Comparison of ENCODE assay signal across 8 cellular contexts in genomic region chrX:44012484-44013096, GRCh38. TPM values are rescaled to one million over a fixed set of nuclear protein-coding genes. Genes with fewer than 3 reads are reported as not detected.
A peak's percentile ranks its signal among the peaks of the same experiment; 100 is the strongest.
DNase-seq lines count a peak whose midpoint lies in the region; ATAC-seq, FAIRE-seq and TF ChIP-seq lines count a peak whose summit lies in the region.

No MANE protein-coding gene starts in this region.

- DNase-seq in ELR (ENCODE audit: low read depth), result peak; percentile 91
- DNase-seq in SJCRH30, result peak; percentile 5 to 8
- peak; percentile 7 to 53 (median 14) for DNase-seq in body of pancreas
- DNase-seq in pancreas, result peak in 1 of 6 donors; percentile 20
- no peak for DNase-seq in Caco-2
- DNase-seq in effector CD8-positive, alpha-beta T cell (lab: John Stamatoyannopoulos, UW), result no peak

- H3K36me3 Mint-ChIP-seq in Caco-2 (ENCODE audit: insufficient read depth, unreplicated experiment), result no peaks in the 10 kb centered on the region

- no peaks in the 10 kb centered on the region for H3K27me3 Mint-ChIP-seq in Caco-2 (ENCODE audit: insufficient read depth, unreplicated experiment)

- POLR2A ChIA-PET in Caco-2 (lab: Charles Lee), result no interaction called here

- no peak overlapping the region for H3K4me3 Mint-ChIP-seq in Caco-2 (ENCODE audit: unreplicated experiment)

- TF ChIP-seq CTCF in body of pancreas (IDR thresholded peaks at IDR 0.05), result no peak
- no peak for TF ChIP-seq CTCF in pancreas (IDR thresholded peaks at IDR 0.05)
- TF ChIP-seq CTCF in Caco-2 (IDR thresholded peaks at IDR 0.05; ENCODE audit: insufficient read depth in 1 of 2, low read depth in 1 of 2, low read length in 1 of 2, severe bottlenecking in 1 of 2, unreplicated experiment in 1 of 2), result no peak

- WGBS in body of pancreas, 2 donors, result 51 to 59% methylated on average over 2 to 4 of the region's 4 CpGs
- 57 to 59% methylated on average over 4 of the region's 4 CpGs for WGBS in pancreas, 2 donors

- no peak for TF ChIP-seq POLR2A in body of pancreas (IDR thresholded peaks at IDR 0.05)

- H3K36me3 ChIP-seq in SJCRH30, result no peaks in the 10 kb centered on the region
- H3K36me3 ChIP-seq in body of pancreas (replicated peaks in 1 of 2; ENCODE audit: insufficient read depth in 1 of 2, low read depth in 2 of 2), result no peaks in the 10 kb centered on the region
- H3K36me3 ChIP-seq in pancreas, result no peaks in the 10 kb centered on the region
- H3K36me3 ChIP-seq in Caco-2 (ENCODE audit: control insufficient read depth, insufficient read depth, low read length), result no peaks in the 10 kb centered on the region

- H3K27ac ChIP-seq in SJCRH30 (no peak overlapping the region), body of pancreas (no peak overlapping the region), pancreas (no peak overlapping the region)

- H3K27ac Mint-ChIP-seq in Caco-2 (ENCODE audit: unreplicated experiment), result no peak overlapping the region

- H3K27me3 ChIP-seq in SJCRH30, result no peaks in the 10 kb centered on the region
- H3K27me3 ChIP-seq in body of pancreas, result no peaks in the 10 kb centered on the region
- peaks cover 0 to 8% (median 4%) of the 10 kb centered on the region in 4 donors for H3K27me3 ChIP-seq in pancreas
- no peaks in the 10 kb centered on the region for H3K27me3 ChIP-seq in Caco-2 (replicated peaks; ENCODE audit: control insufficient read depth, insufficient read depth, low read length)

- H3K4me1 Mint-ChIP-seq in Caco-2 (ENCODE audit: low read depth, unreplicated experiment), result no peaks in the 10 kb centered on the region

- no peak overlapping the region for H3K4me3 ChIP-seq in SJCRH30
- no peak overlapping the region for H3K4me3 ChIP-seq in body of pancreas
- no peak overlapping the region for H3K4me3 ChIP-seq in pancreas
- no peak overlapping the region for H3K4me3 ChIP-seq in Caco-2 (ENCODE audit: low read depth, low read length)

- intact Hi-C loops in body of pancreas (cut with DNase I), result no loop called here
- intact Hi-C loops in pancreas (cut with DNase I), result no loop called here
- intact Hi-C loops in Caco-2 (cut with micrococcal nuclease; ENCODE audit: unreplicated experiment), result no loop called here

- no TSS peak for BruUV-seq in Caco-2 (replicated peaks; lab: Mats Ljungman, UMichigan)

- H3K9me3 ChIP-seq in SJCRH30 (replicated peaks) (no peaks in the 10 kb centered on the region), body of pancreas (no peaks in the 10 kb centered on the region), pancreas (no peaks in the 10 kb centered on the region), Caco-2 (no peaks in the 10 kb centered on the region)

- H3K4me1 ChIP-seq in SJCRH30 (no peaks in the 10 kb centered on the region), body of pancreas (no peaks in the 10 kb centered on the region), pancreas (no peaks in the 10 kb centered on the region), Caco-2 (no peaks in the 10 kb centered on the region)

- ATAC-seq in body of pancreas (no peak), pancreas (peak in 3 of 4 donors; percentile 17 to 74 (median 58)), GM21526 (IDR thresholded peaks at IDR 0.05; ENCODE audit: low FRiP score, unreplicated experiment) (no peak), HG03139 (IDR thresholded peaks at IDR 0.05; ENCODE audit: unreplicated experiment) (no peak)

- H3K9me3 Mint-ChIP-seq in Caco-2 (ENCODE audit: unreplicated experiment), result no peaks in the 10 kb centered on the region

- FAIRE-seq in pancreas (lab: Jason Lieb, UNC), result no peak

- CTCF ChIA-PET in Caco-2 (lab: Charles Lee), result no interaction called here

RNA-seq across cellular contexts. Expression of gene NDP, which starts 39.4 kb away (rescaled TPM):
- 0.08 TPM in 1 of 2 replicates, not detected in the other for total RNA-seq in SJCRH30 (2014; rRNA removed; shearing (Covaris generic))
- total RNA-seq in body of pancreas (not detected), pancreas (not detected), Caco-2 (2022) (0.37 and 0.48 TPM in 2 replicates)
- not detected for polyA plus RNA-seq in pancreas

Comparison
In these comparisons a context has a peak if more than half of its experiments do, and no peak if none do; other contexts are left out.
1. DNase-seq: peak in ELR (single experiment), SJCRH30 (2 of 2) and body of pancreas (4 of 4); none in Caco-2 (0 of 2) and effector CD8-positive, alpha-beta T cell (single experiment).
2. ATAC-seq: peak in pancreas (3 of 4); none in body of pancreas (single experiment), GM21526 (single experiment) and HG03139 (single experiment).